Comparison of ENCODE assay signal across 8 cellular contexts in genomic region chr20:35842361-35842760, GRCh38.
"Had no signal": no experiment of that assay in that cellular context is flagged by ENCODE, and none has a peak within 500 bp of the region (broad histone marks: within the 10 kb centered on the region; RNA-seq: fewer than 3 reads in every experiment).

No MANE protein-coding gene starts in this region.

- H3K4me3 Mint-ChIP-seq: GM23338, H9, HFFc6 had no signal

- DNase-seq: H9, HCEC 1CT, HFFc6, IMR-90, KBM-7 had no signal

- H2AFZ ChIP-seq: GM23338 had no signal

- H3K27ac Mint-ChIP-seq: GM23338, H9, HFFc6 had no signal

- H3K4me2 ChIP-seq: GM23338, KMS-11 had no signal

- ATAC-seq: GM23338 had no signal

- H3K4me3 ChIP-seq: GM23338 had no signal

- H3K9ac ChIP-seq: KMS-11 had no signal

- H3K27ac ChIP-seq: HL-60, KMS-11 had no signal
